ENCODE assay signal across 21 cellular contexts in the genomic region with DNA sequence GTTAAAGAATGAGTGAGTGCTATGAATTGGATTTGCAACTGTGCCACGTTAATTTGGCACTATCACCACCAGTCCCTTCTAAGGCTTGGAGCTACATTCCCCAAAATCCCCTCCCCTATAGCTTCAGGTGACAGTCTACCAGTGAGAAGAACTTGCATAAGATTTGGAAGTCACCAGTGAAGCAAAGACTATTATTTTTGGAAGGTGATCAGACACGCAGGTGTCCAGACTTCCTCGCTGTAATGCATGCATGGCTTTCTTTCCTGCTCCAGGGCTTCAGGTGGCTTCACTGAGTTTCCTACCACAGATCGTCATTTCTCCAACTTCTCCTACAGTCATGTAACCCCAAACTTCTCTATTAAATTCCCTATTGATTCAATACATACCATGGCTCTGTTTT.
A peak's percentile ranks its signal among the peaks of the same experiment; 100 is the strongest.
DNase-seq lines count a peak whose midpoint lies in the region; ATAC-seq, FAIRE-seq and TF ChIP-seq lines count a peak whose summit lies in the region.
"Had no signal": no experiment of that assay in that cellular context is flagged by ENCODE, and none has a peak within 500 bp of the region (broad histone marks: within the 10 kb centered on the region; RNA-seq: fewer than 3 reads in every experiment).

No MANE protein-coding gene starts in this region.

- H3K4me3 ChIP-seq in body of pancreas (no peak overlapping the region), right lobe of liver (peak overlapping the region in 1 of 3 donors; percentile 1)

- ATAC-seq in body of pancreas (peak; percentile 72), right lobe of liver (peak; percentile 67 to 83 (median 78)), GM19328 (IDR thresholded peaks at IDR 0.05; ENCODE audit: unreplicated experiment) (no peak), HG03135 (IDR thresholded peaks at IDR 0.05; ENCODE audit: unreplicated experiment) (no peak)

- H3K36me3 ChIP-seq in body of pancreas (replicated peaks in 1 of 2; ENCODE audit: insufficient read depth in 1 of 2, low read depth in 2 of 2), result no peaks in the 10 kb centered on the region
- H3K36me3 ChIP-seq in right lobe of liver, result no peaks in the 10 kb centered on the region
- H3K36me3 ChIP-seq: BE2C had no signal

- TF ChIP-seq POLR2A in GM12892 (IDR thresholded peaks at IDR 0.05; ENCODE audit: low read depth, low read length), result no peak
- TF ChIP-seq POLR2A in body of pancreas (IDR thresholded peaks at IDR 0.05), result no peak
- TF ChIP-seq POLR2A in right lobe of liver (IDR thresholded peaks at IDR 0.05), result no peak

- no peak for DNase-seq in GM12892 (ENCODE audit: insufficient read length)
- DNase-seq in body of pancreas, result peak in 2 of 4 donors; percentile 35 to 36
- DNase-seq in right lobe of liver, result no peak
- DNase-seq in posterior vena cava (ENCODE audit: low spot score), result no peak
- DNase-seq in C1 segment of cervical spinal cord (lab: John Stamatoyannopoulos, UW), result no peak
- DNase-seq: ACHN; BE2C; CD4-positive, alpha-beta T cell; DND-41; GOT3; H9; Karpas-422; KBM-7 had no signal

- peaks cover 45% of the 10 kb centered on the region for H3K4me1 ChIP-seq in body of pancreas
- peaks cover 0 to 19% (median 9%) of the 10 kb centered on the region in 4 donors for H3K4me1 ChIP-seq in right lobe of liver
- H3K4me1 ChIP-seq: BE2C had no signal

- no peaks in the 10 kb centered on the region for H3K27me3 ChIP-seq in body of pancreas
- H3K27me3 ChIP-seq in right lobe of liver, result no peaks in the 10 kb centered on the region
- H3K27me3 ChIP-seq: BE2C had no signal

- 34 to 38% methylated on average over 4 of the region's 4 CpGs for WGBS in body of pancreas, 2 donors
- 18% methylated on average over 2 of the region's 4 CpGs for WGBS in right lobe of liver (ENCODE audit: insufficient coverage, low coverage, low lambda C conversion rate, missing lambda C conversion rate)

- no peak for TF ChIP-seq CTCF in 22Rv1 (IDR thresholded peaks at IDR 0.05)
- TF ChIP-seq CTCF in body of pancreas (IDR thresholded peaks at IDR 0.05), result no peak
- TF ChIP-seq CTCF in right lobe of liver (IDR thresholded peaks at IDR 0.05), result no peak

- FAIRE-seq in GM12892 (lab: Jason Lieb, UNC), result peak; percentile 65
- FAIRE-seq: GM12891, GM18507, HTR-8/SVneo had no signal

- intact Hi-C loops in body of pancreas (cut with DNase I) (no loop called here), right lobe of liver (cut with DNase I) (no loop called here), posterior vena cava (cut with DNase I) (no loop called here)

- H3K27ac ChIP-seq in 22Rv1 (peak overlapping the region; percentile 39), body of pancreas (peak overlapping the region in 3 of 4 donors; percentile 9 to 62 (median 44)), right lobe of liver (peak overlapping the region in 2 of 3 donors; percentile 46 to 76)
- H3K27ac ChIP-seq: C4-2B had no signal

- H3K9me3 ChIP-seq in body of pancreas (no peaks in the 10 kb centered on the region), right lobe of liver (no peaks in the 10 kb centered on the region)
- H3K9me3 ChIP-seq: BE2C, Caco-2 had no signal

Comparison
In these comparisons a context has a peak if more than half of its experiments do, and no peak if none do; other contexts are left out.
1. ATAC-seq: peak in body of pancreas (single experiment) and right lobe of liver (4 of 4); none in GM19328 (single experiment) and HG03135 (single experiment).
2. Peak in every context shown above with its lines, with median percentiles within 50 percentile points of each other: H3K27ac ChIP-seq.